ENCODE assay signal across 1 cellular context in the genomic region with DNA sequence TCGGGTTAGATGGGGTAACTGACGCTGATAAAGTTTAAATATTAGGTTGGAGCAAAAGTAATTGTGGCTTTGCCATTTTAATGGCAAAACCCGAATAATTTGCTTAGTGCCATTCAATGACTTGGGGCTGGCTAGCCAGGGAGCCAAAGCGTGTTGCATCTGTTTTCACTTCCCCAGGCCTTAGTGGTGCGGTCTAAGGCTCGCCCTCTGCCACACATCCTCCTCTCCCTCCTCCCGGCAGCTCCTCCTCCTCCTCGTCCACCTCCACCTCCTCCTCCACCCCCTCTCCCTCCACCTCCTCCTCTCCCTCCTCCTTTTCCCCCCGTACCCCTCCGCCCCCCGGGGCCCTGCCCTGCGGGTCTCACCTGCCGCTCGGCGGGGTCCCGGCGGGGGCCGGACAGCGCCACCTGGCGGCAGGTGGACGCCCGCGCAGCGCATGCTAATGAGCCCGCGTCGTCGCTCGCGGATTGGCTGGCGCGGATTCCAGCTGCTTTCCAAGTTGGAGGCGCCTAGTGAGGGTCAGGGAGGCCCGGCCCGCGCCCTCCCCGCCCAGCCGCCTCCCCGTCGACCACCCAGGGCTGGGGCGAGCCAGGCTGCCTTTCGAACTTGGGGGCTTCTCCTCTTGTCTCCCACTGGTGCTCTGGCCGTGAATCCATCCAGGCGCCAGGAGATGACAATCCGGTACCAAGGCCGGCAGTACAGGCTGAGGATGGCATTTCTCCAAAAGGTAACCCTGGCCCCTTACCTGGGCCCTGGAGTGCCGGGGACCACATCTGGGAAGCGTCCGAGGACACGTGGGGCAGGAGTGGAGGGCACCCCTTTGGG.
TF ChIP-seq lines count a peak whose summit lies in the region.

No MANE protein-coding gene starts in this region.

TF ChIP-seq in K562, 482 proteins besides CTCF, POLR2A, EP300 and RAD21 (continued from another document):
- TF ChIP-seq, protein P1, sequence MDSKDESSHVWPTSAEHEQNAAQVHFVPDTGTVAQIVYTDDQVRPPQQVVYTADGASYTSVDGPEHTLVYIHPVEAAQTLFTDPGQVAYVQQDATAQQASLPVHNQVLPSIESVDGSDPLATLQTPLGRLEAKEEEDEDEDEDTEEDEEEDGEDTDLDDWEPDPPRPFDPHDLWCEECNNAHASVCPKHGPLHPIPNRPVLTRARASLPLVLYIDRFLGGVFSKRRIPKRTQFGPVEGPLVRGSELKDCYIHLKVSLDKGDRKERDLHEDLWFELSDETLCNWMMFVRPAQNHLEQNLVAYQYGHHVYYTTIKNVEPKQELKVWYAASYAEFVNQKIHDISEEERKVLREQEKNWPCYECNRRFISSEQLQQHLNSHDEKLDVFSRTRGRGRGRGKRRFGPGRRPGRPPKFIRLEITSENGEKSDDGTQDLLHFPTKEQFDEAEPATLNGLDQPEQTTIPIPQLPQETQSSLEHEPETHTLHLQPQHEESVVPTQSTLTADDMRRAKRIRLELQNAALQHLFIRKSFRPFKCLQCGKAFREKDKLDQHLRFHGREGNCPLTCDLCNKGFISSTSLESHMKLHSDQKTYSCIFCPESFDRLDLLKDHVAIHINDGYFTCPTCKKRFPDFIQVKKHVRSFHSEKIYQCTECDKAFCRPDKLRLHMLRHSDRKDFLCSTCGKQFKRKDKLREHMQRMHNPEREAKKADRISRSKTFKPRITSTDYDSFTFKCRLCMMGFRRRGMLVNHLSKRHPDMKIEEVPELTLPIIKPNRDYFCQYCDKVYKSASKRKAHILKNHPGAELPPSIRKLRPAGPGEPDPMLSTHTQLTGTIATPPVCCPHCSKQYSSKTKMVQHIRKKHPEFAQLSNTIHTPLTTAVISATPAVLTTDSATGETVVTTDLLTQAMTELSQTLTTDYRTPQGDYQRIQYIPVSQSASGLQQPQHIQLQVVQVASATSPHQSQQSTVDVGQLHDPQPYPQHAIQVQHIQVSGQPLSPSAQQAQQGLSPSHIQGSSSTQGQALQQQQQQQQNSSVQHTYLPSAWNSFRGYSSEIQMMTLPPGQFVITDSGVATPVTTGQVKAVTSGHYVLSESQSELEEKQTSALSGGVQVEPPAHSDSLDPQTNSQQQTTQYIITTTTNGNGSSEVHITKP (IDR thresholded peaks at IDR 0.05; ENCODE audit: partially characterized antibody), result peak; percentile 89
- TF ChIP-seq PHF21A (IDR thresholded peaks at IDR 0.05; ENCODE audit: borderline replicate concordance, low read depth), result peak; percentile 36; the same call in 1 of the 2 replicates
- TF ChIP-seq FOXK2 (conservative IDR thresholded peaks at IDR 0.05 in 1 of 2, IDR thresholded peaks at IDR 0.05 in 1 of 2; ENCODE audit: low read depth in 2 of 2), result peak in 1 of 2 experiments; percentile 40; a peak in 1 of 4 replicates
- 0 out of 4 replicates have a peak, but pooled peaks of 1 of the 2 experiments have one; percentile 45 for TF ChIP-seq TEAD1 (CRISPR knock-in tag; IDR thresholded peaks at IDR 0.05)
- TF ChIP-seq, protein P2, sequence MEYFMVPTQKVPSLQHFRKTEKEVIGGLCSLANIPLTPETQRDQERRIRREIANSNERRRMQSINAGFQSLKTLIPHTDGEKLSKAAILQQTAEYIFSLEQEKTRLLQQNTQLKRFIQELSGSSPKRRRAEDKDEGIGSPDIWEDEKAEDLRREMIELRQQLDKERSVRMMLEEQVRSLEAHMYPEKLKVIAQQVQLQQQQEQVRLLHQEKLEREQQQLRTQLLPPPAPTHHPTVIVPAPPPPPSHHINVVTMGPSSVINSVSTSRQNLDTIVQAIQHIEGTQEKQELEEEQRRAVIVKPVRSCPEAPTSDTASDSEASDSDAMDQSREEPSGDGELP (CRISPR knock-in tag; IDR thresholded peaks at IDR 0.05; ENCODE audit: borderline replicate concordance), result peak; percentile 91
- TF ChIP-seq PCBP2 (IDR thresholded peaks at IDR 0.05; ENCODE audit: low read depth, low read length, poor library complexity, severe bottlenecking), result peak; percentile 96
- TF ChIP-seq, protein P3, sequence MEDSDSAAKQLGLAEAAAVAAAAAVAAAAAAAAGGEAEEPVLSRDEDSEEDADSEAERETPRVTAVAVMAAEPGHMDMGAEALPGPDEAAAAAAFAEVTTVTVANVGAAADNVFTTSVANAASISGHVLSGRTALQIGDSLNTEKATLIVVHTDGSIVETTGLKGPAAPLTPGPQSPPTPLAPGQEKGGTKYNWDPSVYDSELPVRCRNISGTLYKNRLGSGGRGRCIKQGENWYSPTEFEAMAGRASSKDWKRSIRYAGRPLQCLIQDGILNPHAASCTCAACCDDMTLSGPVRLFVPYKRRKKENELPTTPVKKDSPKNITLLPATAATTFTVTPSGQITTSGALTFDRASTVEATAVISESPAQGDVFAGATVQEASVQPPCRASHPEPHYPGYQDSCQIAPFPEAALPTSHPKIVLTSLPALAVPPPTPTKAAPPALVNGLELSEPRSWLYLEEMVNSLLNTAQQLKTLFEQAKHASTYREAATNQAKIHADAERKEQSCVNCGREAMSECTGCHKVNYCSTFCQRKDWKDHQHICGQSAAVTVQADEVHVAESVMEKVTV (CRISPR knock-in tag; IDR thresholded peaks at IDR 0.05), result peak; percentile 41; the same call in 1 of the 2 replicates
- TF ChIP-seq, protein P4, sequence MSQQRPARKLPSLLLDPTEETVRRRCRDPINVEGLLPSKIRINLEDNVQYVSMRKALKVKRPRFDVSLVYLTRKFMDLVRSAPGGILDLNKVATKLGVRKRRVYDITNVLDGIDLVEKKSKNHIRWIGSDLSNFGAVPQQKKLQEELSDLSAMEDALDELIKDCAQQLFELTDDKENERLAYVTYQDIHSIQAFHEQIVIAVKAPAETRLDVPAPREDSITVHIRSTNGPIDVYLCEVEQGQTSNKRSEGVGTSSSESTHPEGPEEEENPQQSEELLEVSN (IDR thresholded peaks at IDR 0.05; ENCODE audit: borderline replicate concordance in 1 of 2, extremely low read depth in 1 of 2, insufficient read depth in 1 of 2, insufficient read length in 1 of 2, low read depth in 1 of 2, low read length in 1 of 2, poor library complexity in 1 of 2, severe bottlenecking in 1 of 2), result peak in 1 of 2 experiments; percentile 32
- peak; percentile 35; the same call in 1 of the 2 replicates for TF ChIP-seq CC2D1A (IDR thresholded peaks at IDR 0.05)
- TF ChIP-seq, protein P5, sequence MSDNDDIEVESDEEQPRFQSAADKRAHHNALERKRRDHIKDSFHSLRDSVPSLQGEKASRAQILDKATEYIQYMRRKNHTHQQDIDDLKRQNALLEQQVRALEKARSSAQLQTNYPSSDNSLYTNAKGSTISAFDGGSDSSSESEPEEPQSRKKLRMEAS (CRISPR knock-in tag; IDR thresholded peaks at IDR 0.05), result no peak
- no peak for TF ChIP-seq TBP (optimal IDR thresholded peaks at IDR 0.05; ENCODE audit: low read depth, low read length)
- TF ChIP-seq ZNF583 (CRISPR knock-in tag; IDR thresholded peaks at IDR 0.05), result no peak
- TF ChIP-seq GATAD2A (IDR thresholded peaks at IDR 0.05), result peak; percentile 93
- TF ChIP-seq, protein P6, sequence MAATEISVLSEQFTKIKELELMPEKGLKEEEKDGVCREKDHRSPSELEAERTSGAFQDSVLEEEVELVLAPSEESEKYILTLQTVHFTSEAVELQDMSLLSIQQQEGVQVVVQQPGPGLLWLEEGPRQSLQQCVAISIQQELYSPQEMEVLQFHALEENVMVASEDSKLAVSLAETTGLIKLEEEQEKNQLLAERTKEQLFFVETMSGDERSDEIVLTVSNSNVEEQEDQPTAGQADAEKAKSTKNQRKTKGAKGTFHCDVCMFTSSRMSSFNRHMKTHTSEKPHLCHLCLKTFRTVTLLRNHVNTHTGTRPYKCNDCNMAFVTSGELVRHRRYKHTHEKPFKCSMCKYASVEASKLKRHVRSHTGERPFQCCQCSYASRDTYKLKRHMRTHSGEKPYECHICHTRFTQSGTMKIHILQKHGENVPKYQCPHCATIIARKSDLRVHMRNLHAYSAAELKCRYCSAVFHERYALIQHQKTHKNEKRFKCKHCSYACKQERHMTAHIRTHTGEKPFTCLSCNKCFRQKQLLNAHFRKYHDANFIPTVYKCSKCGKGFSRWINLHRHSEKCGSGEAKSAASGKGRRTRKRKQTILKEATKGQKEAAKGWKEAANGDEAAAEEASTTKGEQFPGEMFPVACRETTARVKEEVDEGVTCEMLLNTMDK (IDR thresholded peaks at IDR 0.05; ENCODE audit: borderline replicate concordance, insufficient read depth, low read depth, low read length, poor library complexity, severe bottlenecking), result peak; percentile 75
- TF ChIP-seq CAMTA2 (CRISPR knock-in tag; conservative IDR thresholded peaks at IDR 0.05), result no peak
- TF ChIP-seq MXI1 (IDR thresholded peaks at IDR 0.05; ENCODE audit: low read depth, low read length), result no peak
- TF ChIP-seq MYC (IDR thresholded peaks at IDR 0.05; ENCODE audit: low read depth, low read length), result no peak; the same call in 1 of the 2 replicates
- no peak for TF ChIP-seq MYC (CRISPR knock-in tag; IDR thresholded peaks at IDR 0.05; ENCODE audit: borderline replicate concordance, low read depth)
- TF ChIP-seq SRSF7 (optimal IDR thresholded peaks at IDR 0.05; ENCODE audit: low read depth, low read length), result no peak
- no peak for TF ChIP-seq CCNT2 (IDR thresholded peaks at IDR 0.05; ENCODE audit: borderline replicate concordance, extremely low read depth, insufficient read length, low read depth, low read length)
- TF ChIP-seq, protein P7, sequence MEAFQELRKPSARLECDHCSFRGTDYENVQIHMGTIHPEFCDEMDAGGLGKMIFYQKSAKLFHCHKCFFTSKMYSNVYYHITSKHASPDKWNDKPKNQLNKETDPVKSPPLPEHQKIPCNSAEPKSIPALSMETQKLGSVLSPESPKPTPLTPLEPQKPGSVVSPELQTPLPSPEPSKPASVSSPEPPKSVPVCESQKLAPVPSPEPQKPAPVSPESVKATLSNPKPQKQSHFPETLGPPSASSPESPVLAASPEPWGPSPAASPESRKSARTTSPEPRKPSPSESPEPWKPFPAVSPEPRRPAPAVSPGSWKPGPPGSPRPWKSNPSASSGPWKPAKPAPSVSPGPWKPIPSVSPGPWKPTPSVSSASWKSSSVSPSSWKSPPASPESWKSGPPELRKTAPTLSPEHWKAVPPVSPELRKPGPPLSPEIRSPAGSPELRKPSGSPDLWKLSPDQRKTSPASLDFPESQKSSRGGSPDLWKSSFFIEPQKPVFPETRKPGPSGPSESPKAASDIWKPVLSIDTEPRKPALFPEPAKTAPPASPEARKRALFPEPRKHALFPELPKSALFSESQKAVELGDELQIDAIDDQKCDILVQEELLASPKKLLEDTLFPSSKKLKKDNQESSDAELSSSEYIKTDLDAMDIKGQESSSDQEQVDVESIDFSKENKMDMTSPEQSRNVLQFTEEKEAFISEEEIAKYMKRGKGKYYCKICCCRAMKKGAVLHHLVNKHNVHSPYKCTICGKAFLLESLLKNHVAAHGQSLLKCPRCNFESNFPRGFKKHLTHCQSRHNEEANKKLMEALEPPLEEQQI (IDR thresholded peaks at IDR 0.05), result 0 out of 2 replicates have a peak, but pooled peaks have one; percentile 34
- TF ChIP-seq HNRNPK (IDR thresholded peaks at IDR 0.05; ENCODE audit: low read depth, low read length, poor library complexity, severe bottlenecking), result peak; percentile 98
- peak; percentile 88 for TF ChIP-seq HDGF (IDR thresholded peaks at IDR 0.05)
- 0 out of 2 replicates have a peak, but pooled peaks have one; percentile 39 for TF ChIP-seq ARID1B (IDR thresholded peaks at IDR 0.05)
- no peak for TF ChIP-seq CBX5 (IDR thresholded peaks at IDR 0.05; ENCODE audit: borderline replicate concordance, low read depth)
- no peak for TF ChIP-seq BRCA1 (IDR thresholded peaks at IDR 0.05)
- no peak for TF ChIP-seq BRCA1 (CRISPR knock-in tag; IDR thresholded peaks at IDR 0.05)
- peak; percentile 43 for TF ChIP-seq NFYB (IDR thresholded peaks at IDR 0.05; ENCODE audit: extremely low read depth, insufficient read length)
- peak; percentile 31 for TF ChIP-seq PHF20 (IDR thresholded peaks at IDR 0.05; ENCODE audit: partially characterized antibody)
TF ChIP-seq in K562: peak in this region for 55.
